In genomic region chr5:94522099-94522498, GRCh38 we compare ENCODE assay signal across 17 cellular contexts.
"Had no signal": no experiment of that assay in that cellular context is flagged by ENCODE, and none has a peak within 500 bp of the region (broad histone marks: within the 10 kb centered on the region; RNA-seq: fewer than 3 reads in every experiment).

No MANE protein-coding gene starts in this region.

- H3K4me1 ChIP-seq: gastroesophageal sphincter, sigmoid colon had no signal

- H3K27ac Mint-ChIP-seq: activated CD8-positive, alpha-beta T cell treated with anti-CD3 and anti-CD28 coated beads for 36 hours; activated naive CD8-positive, alpha-beta T cell treated with anti-CD3 and anti-CD28 coated beads, Interleukin-2, amount 50 U/mL, for 24 hours; nephron progenitor cell had no signal

- H3K27me3 ChIP-seq: gastroesophageal sphincter, sigmoid colon, stomach had no signal

- H3K9me3 Mint-ChIP-seq: activated CD8-positive, alpha-beta T cell treated with anti-CD3 and anti-CD28 coated beads for 36 hours; activated naive CD8-positive, alpha-beta T cell treated with anti-CD3 and anti-CD28 coated beads, Interleukin-2, amount 50 U/mL, for 24 hours; nephron progenitor cell had no signal

- H3K27me3 Mint-ChIP-seq: activated CD8-positive, alpha-beta T cell treated with anti-CD3 and anti-CD28 coated beads for 36 hours; activated naive CD8-positive, alpha-beta T cell treated with anti-CD3 and anti-CD28 coated beads, Interleukin-2, amount 50 U/mL, for 24 hours had no signal

- H3K4me1 Mint-ChIP-seq: activated naive CD8-positive, alpha-beta T cell treated with anti-CD3 and anti-CD28 coated beads, Interleukin-2, amount 50 U/mL, for 24 hours; nephron progenitor cell had no signal

- H3K9me3 ChIP-seq: gastroesophageal sphincter, left ventricle myocardium inferior, sigmoid colon, stomach, thoracic aorta had no signal

- H3K36me3 ChIP-seq: gastroesophageal sphincter, left ventricle myocardium inferior, sigmoid colon, stomach, thoracic aorta had no signal

- H3K4me3 ChIP-seq: coronary artery, gastroesophageal sphincter, left ventricle myocardium inferior, sigmoid colon, stomach, thoracic aorta had no signal

- H3K4me3 Mint-ChIP-seq: activated CD8-positive, alpha-beta T cell treated with anti-CD3 and anti-CD28 coated beads for 36 hours; activated naive CD8-positive, alpha-beta T cell treated with anti-CD3 and anti-CD28 coated beads, Interleukin-2, amount 50 U/mL, for 24 hours; nephron progenitor cell had no signal

- DNase-seq: activated CD4-positive, alpha-beta T cell treated with anti-CD3 and anti-CD28 coated beads for 4 hours; activated CD8-positive, alpha-beta memory T cell treated with anti-CD3 and anti-CD28 coated beads, Interleukin-2, amount 50 U/mL, for 4 hours; activated CD8-positive, alpha-beta T cell treated with anti-CD3 and anti-CD28 coated beads for 36 hours; activated naive CD4-positive, alpha-beta T cell; activated naive CD8-positive, alpha-beta T cell treated with anti-CD3 and anti-CD28 coated beads, Interleukin-2, amount 50 U/mL, for 24 hours; caudate nucleus; effector CD4-positive, alpha-beta T cell; left ventricle myocardium inferior; mesendoderm; nephron progenitor cell; sigmoid colon; stimulated activated CD4-positive, alpha-beta T cell treated with anti-CD3 and anti-CD28 coated beads, Interleukin-2, amount 100 ng/mL, for 48 hours; stomach; T-helper 9 cell had no signal
